In genomic region chr17:39781028-39781800, GRCh38 we compare ENCODE assay signal across 21 cellular contexts. TPM values are rescaled to one million over a fixed set of nuclear protein-coding genes. Genes with fewer than 3 reads are reported as not detected.
DNase-seq lines count a peak whose midpoint lies in the region; ATAC-seq and TF ChIP-seq lines count a peak whose summit lies in the region.
"Had no signal": no experiment of that assay in that cellular context is flagged by ENCODE, and none has a peak within 500 bp of the region (broad histone marks: within the 10 kb centered on the region; RNA-seq: fewer than 3 reads in every experiment).

No MANE protein-coding gene starts in this region.

- POLR2A ChIA-PET in T-cell (lab: Charles Lee), result interaction anchor here in 1 of 2 donors (0.6 kb wide), 1 partner anchor 92 kb away, joined by 8 read pairs; no protein-coding TSS in a partner anchor

- peak overlapping the region; percentile 80 for H3K27ac Mint-ChIP-seq in stimulated activated naive CD8-positive, alpha-beta T cell treated with anti-CD3 and anti-CD28 coated beads, Interleukin-15, Interleukin-2, amounts not matched to agents 100 ng/mL and 50 ng/mL, for 24 hours
- H3K27ac Mint-ChIP-seq in stimulated activated naive CD8-positive, alpha-beta T cell treated with anti-CD3 and anti-CD28 coated beads, Interleukin-15, amount 100 ng/mL, for 72 hours, result peak overlapping the region in 1 of 2 donors; percentile 94
- H3K27ac Mint-ChIP-seq in T-cell, result peak overlapping the region; percentile 89 to 91
- H3K27ac Mint-ChIP-seq: T-helper 1 cell treated with Interleukin-12 subunit alpha and Interleukin-12 subunit beta and Interleukin-4 antibody, amounts not matched to agents 30 μg/mL and 1 μg/mL, for 36 hours had no signal

- H3K9me3 Mint-ChIP-seq in stimulated activated naive CD8-positive, alpha-beta T cell treated with anti-CD3 and anti-CD28 coated beads, Interleukin-15, Interleukin-2, amounts not matched to agents 100 ng/mL and 50 ng/mL, for 24 hours, result no peaks in the 10 kb centered on the region
- no peaks in the 10 kb centered on the region for H3K9me3 Mint-ChIP-seq in stimulated activated naive CD8-positive, alpha-beta T cell treated with anti-CD3 and anti-CD28 coated beads, Interleukin-15, amount 100 ng/mL, for 72 hours
- no peaks in the 10 kb centered on the region for H3K9me3 Mint-ChIP-seq in T-cell
- H3K9me3 Mint-ChIP-seq: T-helper 1 cell treated with Interleukin-12 subunit alpha and Interleukin-12 subunit beta and Interleukin-4 antibody, amounts not matched to agents 30 μg/mL and 1 μg/mL, for 36 hours had no signal

- H3K4me3 ChIP-seq in fibroblast of pulmonary artery (replicated peaks; ENCODE audit: low read depth, low read length), result no peak overlapping the region
- H3K4me3 ChIP-seq: breast epithelium, K562 had no signal

- H3K27me3 Mint-ChIP-seq in stimulated activated naive CD8-positive, alpha-beta T cell treated with anti-CD3 and anti-CD28 coated beads, Interleukin-15, Interleukin-2, amounts not matched to agents 100 ng/mL and 50 ng/mL, for 24 hours, result no peaks in the 10 kb centered on the region
- no peaks in the 10 kb centered on the region for H3K27me3 Mint-ChIP-seq in stimulated activated naive CD8-positive, alpha-beta T cell treated with anti-CD3 and anti-CD28 coated beads, Interleukin-15, amount 100 ng/mL, for 72 hours
- H3K27me3 Mint-ChIP-seq in T-cell, result no peaks in the 10 kb centered on the region

- CTCF ChIA-PET in T-cell (lab: Charles Lee), result interaction anchor here in 1 of 2 donors (0.6 to 1.5 kb wide), 5 partner anchors 26 to 176 kb away, joined by 3 to 4 read pairs (median 3); partner anchors contain the start of gene MIEN1

- H3K4me3 Mint-ChIP-seq in stimulated activated naive CD8-positive, alpha-beta T cell treated with anti-CD3 and anti-CD28 coated beads, Interleukin-15, Interleukin-2, amounts not matched to agents 100 ng/mL and 50 ng/mL, for 24 hours, result no peak overlapping the region
- H3K4me3 Mint-ChIP-seq in stimulated activated naive CD8-positive, alpha-beta T cell treated with anti-CD3 and anti-CD28 coated beads, Interleukin-15, amount 100 ng/mL, for 72 hours, result no peak overlapping the region
- H3K4me3 Mint-ChIP-seq in T-cell, result peak overlapping the region; percentile 3 to 52 (median 21)
- H3K4me3 Mint-ChIP-seq: T-helper 1 cell treated with Interleukin-12 subunit alpha and Interleukin-12 subunit beta and Interleukin-4 antibody, amounts not matched to agents 30 μg/mL and 1 μg/mL, for 36 hours had no signal

- no peak for TF ChIP-seq CTCF in fibroblast of pulmonary artery (IDR thresholded peaks at IDR 0.05; ENCODE audit: low read length, missing control alignments)

- no peak for DNase-seq in stimulated activated naive CD8-positive, alpha-beta T cell treated with anti-CD3 and anti-CD28 coated beads, Interleukin-15, amount 100 ng/mL, for 72 hours
- no peak for DNase-seq in T-cell
- peak; percentile 31 for DNase-seq in fibroblast of pulmonary artery (ENCODE audit: low read depth)
- no peak for DNase-seq in superior temporal gyrus (ENCODE audit: extremely low spot score)
- no peak for DNase-seq in HCEC 1CT
- DNase-seq in stimulated activated CD4-positive, alpha-beta T cell treated with anti-CD3 and anti-CD28 coated beads, Interleukin-2, amount 100 ng/mL, for 24 hours, result no peak
- DNase-seq: ACHN; activated CD4-positive, alpha-beta T cell treated with anti-CD3 and anti-CD28 coated beads for 48 hours; effector CD4-positive, alpha-beta T cell; mesendoderm; NCI-H1694 treated with DMSO at 0.1 percent for 48 hours; NCI-H69; right cardiac atrium; RPMI8226; stimulated activated CD8-positive, alpha-beta memory T cell treated with anti-CD3 and anti-CD28 coated beads, Interleukin-4, amount 100 ng/mL, for 48 hours had no signal

- H3K36me3 Mint-ChIP-seq in stimulated activated naive CD8-positive, alpha-beta T cell treated with anti-CD3 and anti-CD28 coated beads, Interleukin-15, Interleukin-2, amounts not matched to agents 100 ng/mL and 50 ng/mL, for 24 hours (ENCODE audit: low read depth), result peaks cover 75% of the 10 kb centered on the region
- H3K36me3 Mint-ChIP-seq in T-cell, result peaks cover 40% of the 10 kb centered on the region

- H3K4me1 Mint-ChIP-seq in stimulated activated naive CD8-positive, alpha-beta T cell treated with anti-CD3 and anti-CD28 coated beads, Interleukin-15, Interleukin-2, amounts not matched to agents 100 ng/mL and 50 ng/mL, for 24 hours (ENCODE audit: low read depth), result peaks cover 87% of the 10 kb centered on the region
- H3K4me1 Mint-ChIP-seq in stimulated activated naive CD8-positive, alpha-beta T cell treated with anti-CD3 and anti-CD28 coated beads, Interleukin-15, amount 100 ng/mL, for 72 hours, result peaks cover 63% of the 10 kb centered on the region
- peaks cover 81 to 84% (median 81%) of the 10 kb centered on the region in 3 donors for H3K4me1 Mint-ChIP-seq in T-cell

- ATAC-seq in stimulated activated naive CD8-positive, alpha-beta T cell treated with anti-CD3 and anti-CD28 coated beads, Interleukin-15, amount 100 ng/mL, for 72 hours, result no peak
- ATAC-seq in T-cell (replicated peaks in 1 of 4), result no peak
- ATAC-seq in GM21390 (IDR thresholded peaks at IDR 0.05; ENCODE audit: unreplicated experiment), result no peak
- ATAC-seq: K562 had no signal

RNA-seq across cellular contexts. Expression of gene GRB7, which starts 43.5 kb away (rescaled TPM):
- under 1 TPM in 3 of 5 donors, not detected in 2; 0.19 to 0.41 (median 0.30) TPM for total RNA-seq in T-cell
- total RNA-seq: frontal cortex had no signal

RNA-seq across cellular contexts. Expression of gene MIEN1, which starts 50.9 kb away (rescaled TPM):
- 10 to 100 TPM; 30.8 to 36.9 (median 32.1) TPM for total RNA-seq in T-cell

Comparison
In these comparisons a context has a peak if more than half of its experiments do, and no peak if none do; other contexts are left out.
1. H3K4me3 Mint-ChIP-seq: peak in T-cell (3 of 3); none in stimulated activated naive CD8-positive, alpha-beta T cell treated with anti-CD3 and anti-CD28 coated beads, Interleukin-15, Interleukin-2, amounts not matched to agents 100 ng/mL and 50 ng/mL, for 24 hours (single experiment) and stimulated activated naive CD8-positive, alpha-beta T cell treated with anti-CD3 and anti-CD28 coated beads, Interleukin-15, amount 100 ng/mL, for 72 hours (0 of 2).